ENCODE assay signal across 1 cellular context in the genomic region with DNA sequence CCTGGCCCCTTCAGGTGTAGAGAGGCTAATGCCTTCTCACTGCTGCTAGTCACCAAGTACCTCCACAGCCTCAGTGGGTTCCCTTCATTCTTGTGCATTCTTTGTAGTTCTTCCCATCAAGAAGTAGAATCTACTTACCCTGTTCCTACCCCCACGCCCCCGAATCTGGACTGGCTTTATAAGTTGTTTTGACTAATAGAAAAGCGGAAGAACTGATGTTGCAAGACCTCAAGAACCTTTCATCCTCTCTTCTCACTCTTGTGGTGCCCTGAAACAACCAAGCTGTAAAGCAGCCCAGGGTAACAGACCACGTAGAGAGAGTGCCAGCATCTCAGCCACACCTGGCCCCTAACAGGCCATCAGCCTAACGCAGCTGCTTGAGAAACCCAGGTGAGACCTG.
TF ChIP-seq lines count a peak whose summit lies in the region.

No MANE protein-coding gene starts in this region.

TF ChIP-seq in IMR-90, 13 proteins besides CTCF, POLR2A, EP300 and RAD21 (continued from another document):
- TF ChIP-seq CHD1 (IDR thresholded peaks at IDR 0.05; ENCODE audit: low read depth, low read length): no peak
